8 cellular contexts compared by ENCODE assay signal in the genomic region with DNA sequence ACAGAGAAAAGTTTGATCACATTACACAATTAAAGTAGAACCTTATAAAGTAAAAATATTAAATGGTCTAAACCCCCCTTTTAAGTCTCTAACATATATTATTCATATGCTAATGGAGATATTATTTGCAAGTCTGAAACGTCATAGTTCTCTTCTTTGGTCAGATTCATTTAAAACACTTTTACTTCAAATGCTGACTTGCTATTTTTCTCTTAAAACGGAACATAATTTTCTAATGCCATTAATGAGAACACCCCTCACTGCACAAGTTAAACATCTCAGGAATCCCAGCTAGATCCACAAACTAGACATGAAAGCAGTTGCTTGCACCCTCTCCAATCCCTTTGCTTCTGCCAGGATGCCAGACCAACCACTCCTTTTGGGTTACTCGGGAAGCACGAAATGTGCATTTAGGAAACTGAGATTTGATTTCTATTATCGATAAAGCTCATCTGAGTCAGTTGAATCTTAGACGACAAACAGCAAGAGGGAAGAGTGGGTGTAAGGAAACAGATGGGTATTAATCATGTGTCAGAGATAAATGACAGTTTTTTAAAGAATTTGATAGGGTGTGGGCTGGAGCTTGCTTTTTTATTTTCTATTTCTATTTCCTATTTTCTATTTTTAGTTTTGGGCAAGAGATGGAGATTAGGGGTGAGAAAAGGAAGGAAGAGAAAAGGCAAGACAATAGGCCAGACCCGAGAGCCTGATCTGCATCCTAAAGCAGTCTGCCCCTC. TPM values are rescaled to one million over a fixed set of nuclear protein-coding genes. Genes with fewer than 3 reads are reported as not detected.
DNase-seq lines count a peak whose midpoint lies in the region; ATAC-seq and TF ChIP-seq lines count a peak whose summit lies in the region.

No MANE protein-coding gene starts in this region.

- peak overlapping the region; percentile 16; the same call in 1 of the 2 replicates for H3K14ac ChIP-seq in H9 (ENCODE audit: insufficient read depth, low read length)

- H3K9me3 ChIP-seq in H9 (ENCODE audit: control insufficient read depth, low read depth, low read length) (no peaks in the 10 kb centered on the region), mucosa of descending colon (no peaks in the 10 kb centered on the region)
- H3K9me3 ChIP-seq in naive thymus-derived CD4-positive, alpha-beta T cell (ENCODE audit: control insufficient read depth in 2 of 3, low read length in 3 of 3): no peaks in the 10 kb centered on the region

- H2BK120ac ChIP-seq in H9 (ENCODE audit: low read depth, low read length, poor library complexity, severe bottlenecking): no peak overlapping the region

- in situ Hi-C loops in astrocyte of the cerebellum (cut with HindIII; ENCODE audit: low sequenced_read_pairs): no loop called here

- peak overlapping the region; percentile 85 for H3K27ac ChIP-seq in H9 (ENCODE audit: insufficient read length, low read depth, low read length)
- no peak overlapping the region for H3K27ac ChIP-seq in naive thymus-derived CD4-positive, alpha-beta T cell (ENCODE audit: low read depth, low read length)

- no peak overlapping the region for H4K8ac ChIP-seq in H9 (replicated peaks; ENCODE audit: insufficient read length, low read depth, low read length)

- peaks cover 32% of the 10 kb centered on the region; the same call in 1 of the 2 replicates for H3K79me2 ChIP-seq in H9 (ENCODE audit: insufficient read depth, low read length)

- no peak overlapping the region for H3K23ac ChIP-seq in H9 (ENCODE audit: insufficient read length, low read depth, low read length)

- TF ChIP-seq CTCF in CD14-positive monocyte (IDR thresholded peaks at IDR 0.05) (no peak), H9 (conservative IDR thresholded peaks at IDR 0.05) (no peak), astrocyte of the cerebellum (IDR thresholded peaks at IDR 0.05; ENCODE audit: low read depth, low read length, missing control alignments) (no peak), mucosa of descending colon (IDR thresholded peaks at IDR 0.05) (no peak)

- H2AK5ac ChIP-seq in H9 (ENCODE audit: insufficient read length, low read length): no peak overlapping the region

- peak overlapping the region; percentile 95 for H3K4me2 ChIP-seq in H9 (ENCODE audit: insufficient read depth, insufficient read length, low read length)

- no peak for ATAC-seq in naive thymus-derived CD4-positive, alpha-beta T cell
- ATAC-seq in mucosa of descending colon (no peak), HG03457 (IDR thresholded peaks at IDR 0.05; ENCODE audit: unreplicated experiment) (no peak)

- H4K5ac ChIP-seq in H9 (ENCODE audit: insufficient read length, low read depth, low read length): no peak overlapping the region

- H3K36me3 Mint-ChIP-seq in CD14-positive monocyte (peaks cover 3 to 7% of the 10 kb centered on the region in 2 donors), H9 (ENCODE audit: insufficient read depth in 1 of 3, low read depth in 3 of 3) (peaks cover 6 to 10% (median 7%) of the 10 kb centered on the region in 3 experiments; a peak in 6 of 7 replicates)
- H3K36me3 Mint-ChIP-seq in naive thymus-derived CD4-positive, alpha-beta T cell: peaks cover 0 to 3% (median 0%) of the 10 kb centered on the region in 5 donors

- H3K79me1 ChIP-seq in H9 (ENCODE audit: insufficient read depth, low read depth, low read length, poor library complexity, severe bottlenecking): no peaks in the 10 kb centered on the region

- H3K9me3 Mint-ChIP-seq in CD14-positive monocyte: peaks cover 0 to 24% (median 6%) of the 10 kb centered on the region in 7 donors
- no peaks in the 10 kb centered on the region; a peak in 1 of 5 replicates for H3K9me3 Mint-ChIP-seq in H9
- H3K9me3 Mint-ChIP-seq in naive thymus-derived CD4-positive, alpha-beta T cell: peaks cover 0 to 2% (median 0%) of the 10 kb centered on the region in 11 donors

- no CpG with 5 or more reads among the region's 7 CpGs for WGBS in H9 (ENCODE audit: extremely low coverage, insufficient read length, low lambda C conversion rate)

- POLR2A ChIA-PET in naive thymus-derived CD4-positive, alpha-beta T cell (lab: Charles Lee): interaction anchor here (1.1 kb wide), 1 partner anchor 108 kb away, joined by 3 read pairs; no protein-coding TSS in a partner anchor

- H3T11ph ChIP-seq in H9 (ENCODE audit: low read length): peak overlapping the region; percentile 87

- H4K20me1 ChIP-seq in H9 (ENCODE audit: control insufficient read depth, insufficient read depth, insufficient read length): no peaks in the 10 kb centered on the region

- no peak overlapping the region for H2AFZ ChIP-seq in H9 (ENCODE audit: low read length)

- H3K9ac ChIP-seq in H9 (ENCODE audit: extremely low read depth, insufficient read length, low read length): peak overlapping the region; percentile 95

- H3K4me3 Mint-ChIP-seq in CD14-positive monocyte: peak overlapping the region; percentile 69 to 86
- H3K4me3 Mint-ChIP-seq in H9: peak overlapping the region; percentile 80 to 91
- peak overlapping the region; percentile 70 to 96 (median 82) for H3K4me3 Mint-ChIP-seq in naive thymus-derived CD4-positive, alpha-beta T cell

- no peak overlapping the region for H2BK12ac ChIP-seq in H9 (ENCODE audit: insufficient read length, low read depth, low read length)

- H3K23me2 ChIP-seq in H9 (ENCODE audit: insufficient read length, low read depth, low read length, poor library complexity, severe bottlenecking): peaks cover 5% of the 10 kb centered on the region

- H3K27me3 Mint-ChIP-seq in CD14-positive monocyte (ENCODE audit: low read depth in 3 of 3) (peaks cover 50 to 74% (median 74%) of the 10 kb centered on the region in 3 donors), H9 (ENCODE audit: low read depth) (peaks cover 3% of the 10 kb centered on the region; the same call in 1 of the 2 replicates)
- peaks cover 0 to 56% (median 17%) of the 10 kb centered on the region in 5 donors for H3K27me3 Mint-ChIP-seq in naive thymus-derived CD4-positive, alpha-beta T cell

- H3K27ac Mint-ChIP-seq in CD14-positive monocyte (peak overlapping the region in 1 of 7 donors; percentile 75), H9 (peak overlapping the region; percentile 76 to 98 (median 83); a peak in 6 of 7 replicates)
- H3K27ac Mint-ChIP-seq in naive thymus-derived CD4-positive, alpha-beta T cell: peak overlapping the region in 6 of 9 donors; percentile 16 to 74 (median 64)

- H3K4me1 Mint-ChIP-seq in CD14-positive monocyte (peaks cover 16% of the 10 kb centered on the region), H9 (peaks cover 43 to 51% of the 10 kb centered on the region in 2 experiments)
- H3K4me1 Mint-ChIP-seq in naive thymus-derived CD4-positive, alpha-beta T cell: peaks cover 14 to 38% (median 20%) of the 10 kb centered on the region in 7 donors

- no peak overlapping the region for H4K91ac ChIP-seq in H9 (ENCODE audit: insufficient read length, low read depth, low read length)

- CTCF ChIA-PET in naive thymus-derived CD4-positive, alpha-beta T cell (lab: Charles Lee): interaction anchor here (0.6 kb wide), 1 partner anchor 24 kb away, joined by 3 read pairs; a partner anchor contains a TSS

- no peak overlapping the region for H3K18ac ChIP-seq in H9 (ENCODE audit: insufficient read length, low read depth, low read length)

- H3K4me3 ChIP-seq in astrocyte of the cerebellum (ENCODE audit: low read depth, low read length) (peak overlapping the region; percentile 46), mucosa of descending colon (no peak overlapping the region)
- peak overlapping the region; percentile 73 for H3K4me3 ChIP-seq in naive thymus-derived CD4-positive, alpha-beta T cell (ENCODE audit: low read length)

- H2BK5ac ChIP-seq in H9 (ENCODE audit: insufficient read length, low read length): no peak overlapping the region

- intact Hi-C loops in CD14-positive monocyte (cut with micrococcal nuclease) (no loop called here), mucosa of descending colon (cut with DNase I, micrococcal nuclease) (no loop called here)
- intact Hi-C loops in naive thymus-derived CD4-positive, alpha-beta T cell (cut with micrococcal nuclease): loop anchor here (5.0 kb wide), 3 partner anchors 109 to 464 kb away; a partner anchor contains a TSS

- H3K4ac ChIP-seq in H9 (ENCODE audit: low read depth, low read length): no peak overlapping the region; the same call in 1 of the 2 replicates

- no peak for DNase-seq in CD14-positive monocyte (ENCODE audit: low spot score)
- no peak for DNase-seq in H9
- no peak for DNase-seq in astrocyte of the cerebellum (ENCODE audit: low read depth)
- DNase-seq in naive thymus-derived CD4-positive, alpha-beta T cell: peak in 1 of 9 donors; percentile 0
- no peak for DNase-seq in mucosa of descending colon
- DNase-seq in AG08395 (ENCODE audit: low spot score): no peak
- no peak for DNase-seq in DMS153 (lab: John Stamatoyannopoulos, UW)

- no peaks in the 10 kb centered on the region for H3K36me3 ChIP-seq in naive thymus-derived CD4-positive, alpha-beta T cell (ENCODE audit: control insufficient read depth in 2 of 3, insufficient read depth in 3 of 3, low read length in 3 of 3)
- H3K36me3 ChIP-seq in mucosa of descending colon (ENCODE audit: low read depth): no peaks in the 10 kb centered on the region

- peaks cover 16% of the 10 kb centered on the region; the same call in 1 of the 2 replicates for H3K4me1 ChIP-seq in H9 (ENCODE audit: insufficient read depth, low read length)
- peaks cover 5 to 7% of the 10 kb centered on the region in 2 donors for H3K4me1 ChIP-seq in naive thymus-derived CD4-positive, alpha-beta T cell (ENCODE audit: control insufficient read depth in 2 of 2, insufficient read depth in 2 of 2, low read length in 2 of 2)
- peaks cover 11% of the 10 kb centered on the region for H3K4me1 ChIP-seq in mucosa of descending colon (ENCODE audit: low read depth)

- H2BK20ac ChIP-seq in H9 (ENCODE audit: low read depth, low read length, poor library complexity, severe bottlenecking): no peak overlapping the region

- no peak overlapping the region for H3K56ac ChIP-seq in H9 (ENCODE audit: insufficient read length, low read depth, low read length)

- no peaks in the 10 kb centered on the region for H3K27me3 ChIP-seq in H9 (ENCODE audit: insufficient read depth, low read length)
- H3K27me3 ChIP-seq in naive thymus-derived CD4-positive, alpha-beta T cell (ENCODE audit: control insufficient read depth in 2 of 2, insufficient read depth in 2 of 2, low read length in 2 of 2): peaks cover 0 to 3% of the 10 kb centered on the region in 2 donors

- H2BK15ac ChIP-seq in H9 (ENCODE audit: low read depth, low read length): no peak overlapping the region

RNA-seq across cellular contexts. Expression of a gene that starts 1.5 kb away (rescaled TPM):
- polyA plus RNA-seq in CD14-positive monocyte: under 1 TPM; 0.18 to 0.26 TPM
- total RNA-seq in H9 (2021): 124 TPM in 2 replicates
- total RNA-seq in naive thymus-derived CD4-positive, alpha-beta T cell: 10 to 100 TPM in 1 of 5 experiments, 1 to 10 TPM in 4; 5.8 to 18.8 (median 7.7) TPM
- 1 to 10 TPM; 1.8 to 5.3 TPM for polyA plus RNA-seq in naive thymus-derived CD4-positive, alpha-beta T cell
- 1 to 10 TPM in 2 of 3 donors, under 1 TPM in 1; 0.43 to 4.0 (median 1.1) TPM for total RNA-seq in mucosa of descending colon

RNA-seq across cellular contexts. Expression of a gene that starts 23.9 kb away (rescaled TPM):
- polyA plus RNA-seq in CD14-positive monocyte: not detected
- not detected in 2 replicates for total RNA-seq in H9 (2021)
- not detected for total RNA-seq in naive thymus-derived CD4-positive, alpha-beta T cell
- not detected for polyA plus RNA-seq in naive thymus-derived CD4-positive, alpha-beta T cell
- not detected for total RNA-seq in mucosa of descending colon

RNA-seq across cellular contexts. Expression of a gene that starts 53.9 kb away (rescaled TPM):
- polyA plus RNA-seq in CD14-positive monocyte: 1 to 10 TPM in 1 of 2 donors, under 1 TPM in 1; 0.65 to 2.3 TPM
- not detected in 2 replicates for total RNA-seq in H9 (2021)
- total RNA-seq in naive thymus-derived CD4-positive, alpha-beta T cell: 1 to 10 TPM in 1 of 5 experiments, under 1 TPM in 1, not detected in 3; 0.19 to 1.6 TPM
- polyA plus RNA-seq in naive thymus-derived CD4-positive, alpha-beta T cell: not detected
- total RNA-seq in mucosa of descending colon: under 1 TPM in 2 of 3 donors, not detected in 1; 0.14 to 0.19 TPM

Comparison
In these comparisons a context has a peak if more than half of its experiments do, and no peak if none do; other contexts are left out.
1. intact Hi-C loops: an anchor here in naive thymus-derived CD4-positive, alpha-beta T cell (5.0 kb wide); none called in CD14-positive monocyte and mucosa of descending colon.